8 cellular contexts compared by ENCODE assay signal in the genomic region with DNA sequence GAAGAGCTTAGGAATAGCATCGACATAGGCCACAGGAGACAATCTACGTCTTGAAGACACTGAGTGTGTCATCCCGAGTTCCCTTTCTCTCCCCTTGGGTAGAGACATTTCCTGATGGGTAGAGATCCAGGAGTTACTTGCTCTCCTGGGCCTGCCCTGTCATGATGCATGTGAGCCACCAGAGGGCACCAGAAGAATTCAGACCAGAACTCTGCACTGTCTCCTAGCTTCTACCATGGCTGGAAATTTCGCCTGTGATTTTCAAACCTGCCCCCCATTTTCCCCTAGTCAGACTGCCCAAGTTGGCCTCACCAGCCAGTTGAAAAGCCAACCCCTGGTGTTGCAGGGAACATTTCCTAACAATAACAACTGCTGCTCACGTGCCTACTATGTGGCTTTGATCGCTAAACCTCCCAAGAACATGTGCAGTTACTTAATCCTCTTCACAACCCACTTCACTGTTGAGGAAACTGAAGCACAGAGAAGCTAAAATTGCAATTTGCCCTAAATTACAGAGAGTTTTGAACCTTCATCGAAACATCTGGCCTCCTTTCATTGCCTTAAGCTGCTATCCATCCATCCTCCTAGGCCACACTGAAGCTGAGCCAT. TPM values are rescaled to one million over a fixed set of nuclear protein-coding genes. Genes with fewer than 3 reads are reported as not detected.
A peak's percentile ranks its signal among the peaks of the same experiment; 100 is the strongest.
DNase-seq lines count a peak whose midpoint lies in the region; ATAC-seq, FAIRE-seq and TF ChIP-seq lines count a peak whose summit lies in the region.

No MANE protein-coding gene starts in this region.

- POLR2A ChIA-PET in K562 (lab: Yijun Ruan, JAX): interaction anchor here (1.0 kb wide), 1 partner anchor 292 kb away, joined by 5 read pairs; the partner anchor contains the start of gene RPS13

- H3K79me2 ChIP-seq in K562 (ENCODE audit: control insufficient read depth, insufficient read depth, low read length): no peaks in the 10 kb centered on the region

- intact Hi-C loops in K562 (cut with micrococcal nuclease): loop anchor here (5.0 kb wide), 1 partner anchor 37 kb away; no protein-coding TSS in a partner anchor

- H3K9me3 ChIP-seq in T-helper 17 cell (ENCODE audit: control insufficient read depth, low read length, poor library complexity, severe bottlenecking) (no peaks in the 10 kb centered on the region), K562 (replicated peaks; ENCODE audit: control insufficient read depth, insufficient read depth, low read depth, low read length) (no peaks in the 10 kb centered on the region), iPS DF 6.9 (ENCODE audit: control insufficient read depth, insufficient read depth, low read length) (no peaks in the 10 kb centered on the region)

- TF ChIP-seq CTCF in NB4 (IDR thresholded peaks at IDR 0.05; ENCODE audit: low read depth, low read length) (peak; percentile 94), K562 (IDR thresholded peaks at IDR 0.05 in 2 of 3, conservative IDR thresholded peaks at IDR 0.05 in 1 of 3; ENCODE audit: insufficient read depth in 2 of 3, low read depth in 1 of 3, low read length in 3 of 3) (peak; percentile 83 to 87 (median 85))

- peak; percentile 32 to 60 for DNase-seq in NCI-H187 (lab: John Stamatoyannopoulos, UW)
- DNase-seq in NCI-H187 treated with DMSO at 0.1 percent for 48 hours (lab: John Stamatoyannopoulos, UW): no peak
- peak; percentile 66 for DNase-seq in NB4 (ENCODE audit: low read depth)
- DNase-seq in T-helper 17 cell: peak in 2 of 3 donors; percentile 14 to 40
- peak; percentile 75 to 78 (median 76) for DNase-seq in K562 (ENCODE audit: extremely low read depth in 1 of 4, low spot score in 3 of 4)
- peak; percentile 55 for DNase-seq in iPS DF 6.9 (ENCODE audit: low read depth, low spot score)
- peak; percentile 38 to 56 (median 40) for DNase-seq in stimulated activated CD4-positive, alpha-beta T cell treated with anti-CD3 and anti-CD28 coated beads, Interleukin-12 subunit alpha, Interleukin-12 subunit beta, amount 100 ng/mL, for 48 hours (ENCODE audit: low read depth in 2 of 3, low spot score in 1 of 3)

- no peak overlapping the region for H3K4me3 Mint-ChIP-seq in T-helper 17 cell

- TF ChIP-seq EP300 in K562 (IDR thresholded peaks at IDR 0.05; ENCODE audit: low read length): no peak

- H3K4me1 Mint-ChIP-seq in T-helper 17 cell: peaks cover 5% of the 10 kb centered on the region

- H3K9me1 ChIP-seq in K562 (ENCODE audit: control insufficient read depth, insufficient read depth, low read length): peaks cover 4% of the 10 kb centered on the region

- peak; percentile 65 to 80 for TF ChIP-seq RAD21 in K562 (CRISPR knock-in tag; conservative IDR thresholded peaks at IDR 0.05 in 1 of 2, IDR thresholded peaks at IDR 0.05 in 1 of 2)

- BruUV-seq in K562 (replicated peaks; lab: Mats Ljungman, UMichigan): no TSS peak

- H3K4me2 ChIP-seq in K562 (ENCODE audit: insufficient read depth, low read length): no peak overlapping the region

- H3K27me3 ChIP-seq in K562 (ENCODE audit: control insufficient read depth in 2 of 2, insufficient read depth in 2 of 2, low read length in 2 of 2): peaks cover 8 to 30% of the 10 kb centered on the region in 2 experiments; a peak in 4 of 5 replicates
- no peaks in the 10 kb centered on the region for H3K27me3 ChIP-seq in iPS DF 6.9 (ENCODE audit: control insufficient read depth, insufficient read depth, low read length)

- H3K36me3 ChIP-seq in K562 (ENCODE audit: control insufficient read depth, insufficient read depth, low read length) (no peaks in the 10 kb centered on the region), iPS DF 6.9 (ENCODE audit: control insufficient read depth, insufficient read depth, low read length) (peaks cover 5% of the 10 kb centered on the region; the same call in 1 of the 2 replicates)

- TF ChIP-seq POLR2A in NB4 (IDR thresholded peaks at IDR 0.05; ENCODE audit: extremely low read depth, insufficient read length) (no peak), K562 (conservative IDR thresholded peaks at IDR 0.05) (no peak)

- FAIRE-seq in K562 (lab: Jason Lieb, UNC): peak; percentile 94

- H3K36me3 Mint-ChIP-seq in T-helper 17 cell (ENCODE audit: low read depth): no peaks in the 10 kb centered on the region

- WGBS in K562 (ENCODE audit: insufficient coverage, low coverage, missing lambda C conversion rate): 0% methylated on average over 7 of the region's 7 CpGs
- no CpG with 5 or more reads among the region's 7 CpGs for WGBS in iPS DF 6.9 (ENCODE audit: insufficient coverage, insufficient read length)

- H3K4me3 ChIP-seq in NB4 (ENCODE audit: low read depth, low read length) (no peak overlapping the region), K562 (no peak overlapping the region), iPS DF 6.9 (ENCODE audit: low read length) (no peak overlapping the region)

- CTCF ChIA-PET in K562 (lab: Yijun Ruan, JAX; ENCODE audit: low intra/inter-chr PET ratio): interaction anchor here (1.5 kb wide), 1 partner anchor 98 kb away, joined by 5 read pairs; no protein-coding TSS in a partner anchor

- no peak overlapping the region for H2AFZ ChIP-seq in K562 (ENCODE audit: low read depth, low read length)

- H3K27ac ChIP-seq in K562 (ENCODE audit: extremely low read depth, low read depth, low read length) (no peak overlapping the region), iPS DF 6.9 (ENCODE audit: low read length) (no peak overlapping the region)

- H3K9ac ChIP-seq in K562 (ENCODE audit: insufficient read depth in 1 of 2, low read depth in 2 of 2, low read length in 2 of 2): no peak overlapping the region

- H3K27me3 Mint-ChIP-seq in T-helper 17 cell: no peaks in the 10 kb centered on the region

- ATAC-seq in HG02588 (IDR thresholded peaks at IDR 0.05; ENCODE audit: unreplicated experiment) (peak; percentile 77), T-helper 17 cell (peak; percentile 83), K562 (peak; percentile 85)

- H4K20me1 ChIP-seq in K562 (replicated peaks; ENCODE audit: control insufficient read depth, insufficient read depth, low read length): peaks cover 11% of the 10 kb centered on the region; the same call in 1 of the 2 replicates

- in situ Hi-C loops in K562 (cut with MboI): loop anchor here (10.0 kb wide), 1 partner anchor 279 kb away; no protein-coding TSS in a partner anchor

- peaks cover 0 to 6% of the 10 kb centered on the region in 2 experiments; a peak in 1 of 5 replicates for H3K4me1 ChIP-seq in K562 (replicated peaks in 1 of 2; ENCODE audit: control insufficient read depth in 2 of 2, insufficient read depth in 2 of 2, low read length in 2 of 2)
- no peaks in the 10 kb centered on the region for H3K4me1 ChIP-seq in iPS DF 6.9 (ENCODE audit: control insufficient read depth, insufficient read depth, low read length)

- H3K27ac Mint-ChIP-seq in T-helper 17 cell: no peak overlapping the region

TF ChIP-seq in K562, 482 proteins besides CTCF, POLR2A, EP300 and RAD21:
- peak; percentile 75 for TF ChIP-seq SMC3 (conservative IDR thresholded peaks at IDR 0.05; ENCODE audit: insufficient read depth, low read depth, low read length)
- TF ChIP-seq CHD4 (IDR thresholded peaks at IDR 0.05; ENCODE audit: insufficient read depth, insufficient replicate concordance, low read depth, low read length, poor library complexity, severe bottlenecking): no peak
- TF ChIP-seq GTF2E2 (tag; IDR thresholded peaks at IDR 0.05): no peak
- TF ChIP-seq TEAD1 (CRISPR knock-in tag; IDR thresholded peaks at IDR 0.05): 0 out of 4 replicates have a peak, but pooled peaks of 1 of the 2 experiments have one; percentile 22
- peak; percentile 23; the same call in 1 of the 2 replicates for TF ChIP-seq STAG1 (CRISPR knock-in tag; IDR thresholded peaks at IDR 0.05; ENCODE audit: borderline replicate concordance)
- TF ChIP-seq CREM (IDR thresholded peaks at IDR 0.05; ENCODE audit: low read depth): peak; percentile 53
- TF ChIP-seq, protein P1, sequence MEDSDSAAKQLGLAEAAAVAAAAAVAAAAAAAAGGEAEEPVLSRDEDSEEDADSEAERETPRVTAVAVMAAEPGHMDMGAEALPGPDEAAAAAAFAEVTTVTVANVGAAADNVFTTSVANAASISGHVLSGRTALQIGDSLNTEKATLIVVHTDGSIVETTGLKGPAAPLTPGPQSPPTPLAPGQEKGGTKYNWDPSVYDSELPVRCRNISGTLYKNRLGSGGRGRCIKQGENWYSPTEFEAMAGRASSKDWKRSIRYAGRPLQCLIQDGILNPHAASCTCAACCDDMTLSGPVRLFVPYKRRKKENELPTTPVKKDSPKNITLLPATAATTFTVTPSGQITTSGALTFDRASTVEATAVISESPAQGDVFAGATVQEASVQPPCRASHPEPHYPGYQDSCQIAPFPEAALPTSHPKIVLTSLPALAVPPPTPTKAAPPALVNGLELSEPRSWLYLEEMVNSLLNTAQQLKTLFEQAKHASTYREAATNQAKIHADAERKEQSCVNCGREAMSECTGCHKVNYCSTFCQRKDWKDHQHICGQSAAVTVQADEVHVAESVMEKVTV (CRISPR knock-in tag; IDR thresholded peaks at IDR 0.05): peak; percentile 45; the same call in 1 of the 2 replicates

RNA-seq across cellular contexts. Expression of gene C11orf58, which starts 47.2 kb away (rescaled TPM):
- 100 to 1,000 TPM; 125 to 138 TPM for total RNA-seq in T-helper 17 cell
- 28.1 and 89.9 TPM in 2 replicates for total RNA-seq in K562 (2011; cell fraction: chromatin; rRNA removed; ENCODE audit: low replicate concordance)
- total RNA-seq in K562 (2011; cell fraction: nucleolus; rRNA removed): 17.8 and 20.7 TPM in 2 replicates
- 48.6 and 82.8 TPM in 2 replicates for total RNA-seq in K562 (2011; cell fraction: nucleoplasm; rRNA removed)
- 188 and 247 TPM in 2 replicates for total RNA-seq in K562 (2014; rRNA removed)
- 196 and 207 TPM in 2 replicates for total RNA-seq in K562 (2014; rRNA removed; fragmentation: Illumina TruSeq; extraction: Trizol)
- 231 and 248 TPM in 2 replicates for total RNA-seq in K562 (2015; rRNA removed; fragmentation: Illumina TruSeq; extraction: Trizol)
- 96.4 and 104 TPM in 2 replicates for total RNA-seq in K562 (2021)
- polyA plus RNA-seq in K562 (2011; rRNA removed): 97.4 and 130 TPM in 2 replicates
- 33.8 and 65.3 TPM in 2 replicates for polyA plus RNA-seq in K562 (2011; cell fraction: cytosol; rRNA removed)
- polyA plus RNA-seq in K562 (2011; cell fraction: nucleus; rRNA removed): 35.2 and 44.8 TPM in 2 replicates
- polyA plus RNA-seq in K562 (2012): 116 and 260 TPM in 2 replicates
- polyA plus RNA-seq in K562 (2014; fragmentation: Illumina TruSeq; extraction: Trizol): 232 and 243 TPM in 2 replicates
- polyA plus RNA-seq in K562 (2014; fragmentation: Nextera tagmentation; extraction: Ambion mirVana): 100 to 1,000 TPM; 395 to 421 TPM
- polyA plus RNA-seq in K562 (2014; rRNA removed): 226 and 273 TPM in 2 replicates
- 132 and 155 TPM in 2 replicates for polyA minus RNA-seq in K562 (2011; rRNA and poly(A)+ RNA removed)
- polyA minus RNA-seq in K562 (2011; cell fraction: cytosol; rRNA and poly(A)+ RNA removed): 90.8 and 103 TPM in 2 replicates
- polyA minus RNA-seq in K562 (2011; cell fraction: nucleus; rRNA and poly(A)+ RNA removed): 25.6 and 53.9 TPM in 2 replicates
